Comparison of ENCODE assay signal across 7 cellular contexts in genomic region chr1:37596182-37596667, GRCh38. TPM values are rescaled to one million over a fixed set of nuclear protein-coding genes. Genes with fewer than 3 reads are reported as not detected.
DNase-seq lines count a peak whose midpoint lies in the region; ATAC-seq, FAIRE-seq and TF ChIP-seq lines count a peak whose summit lies in the region.

No MANE protein-coding gene starts in this region.

- WGBS in testis, 2 donors, result 0% methylated on average over 2 to 3 of the region's 3 CpGs
- WGBS in small intestine, 3 donors, result 0 to 4% (median 0%) methylated on average over 3 of the region's 3 CpGs

- H3K9me1 ChIP-seq in keratinocyte (ENCODE audit: control insufficient read depth, extremely low read depth, insufficient read depth, low read length), result no peaks in the 10 kb centered on the region

- H3K36me3 ChIP-seq in adipocyte (ENCODE audit: control insufficient read depth, insufficient read depth, low read length, severe bottlenecking), result peaks cover 14% of the 10 kb centered on the region
- H3K36me3 ChIP-seq in keratinocyte (ENCODE audit: control insufficient read depth in 2 of 2, extremely low read depth in 1 of 2, insufficient read depth in 2 of 2, low read length in 2 of 2), result peaks cover 3 to 16% of the 10 kb centered on the region in 2 experiments
- H3K36me3 ChIP-seq in testis (ENCODE audit: low read depth, missing control alignments), result no peaks in the 10 kb centered on the region
- H3K36me3 ChIP-seq in small intestine (ENCODE audit: control insufficient read depth in 2 of 2, insufficient read depth in 2 of 2, low read length in 2 of 2), result peaks cover 3 to 9% of the 10 kb centered on the region in 2 donors

- H3K4me1 ChIP-seq in adipocyte (ENCODE audit: control insufficient read depth, insufficient read depth, low read length), result peaks cover 35% of the 10 kb centered on the region
- peaks cover 16% of the 10 kb centered on the region for H3K4me1 ChIP-seq in keratinocyte (ENCODE audit: control insufficient read depth, extremely low read depth, insufficient read depth, low read length)
- H3K4me1 ChIP-seq in testis, result peaks cover 13% of the 10 kb centered on the region
- peaks cover 0 to 6% of the 10 kb centered on the region in 2 donors for H3K4me1 ChIP-seq in small intestine (ENCODE audit: control insufficient read depth in 2 of 2, insufficient read depth in 1 of 2, low read depth in 1 of 2, low read length in 1 of 2)

- H3K9me3 ChIP-seq in adipocyte (ENCODE audit: control insufficient read depth, low read length) (no peaks in the 10 kb centered on the region), keratinocyte (ENCODE audit: control insufficient read depth, low read depth, low read length) (no peaks in the 10 kb centered on the region), testis (no peaks in the 10 kb centered on the region), small intestine (ENCODE audit: control insufficient read depth, low read depth) (no peaks in the 10 kb centered on the region)

- peak overlapping the region; percentile 98 for H3K9ac ChIP-seq in adipocyte (ENCODE audit: low read length)
- H3K9ac ChIP-seq in keratinocyte (ENCODE audit: control insufficient read depth, extremely low read depth, insufficient read depth, low read length), result peak overlapping the region; percentile 97

- FAIRE-seq in keratinocyte (lab: Jason Lieb, UNC), result no peak
- no peak for FAIRE-seq in small intestine (lab: Jason Lieb, UNC)

- peaks cover 3% of the 10 kb centered on the region for H4K20me1 ChIP-seq in keratinocyte (ENCODE audit: control insufficient read depth, extremely low read depth, insufficient read depth, low read length)

- TF ChIP-seq POLR2A in testis (IDR thresholded peaks at IDR 0.05), result no peak

- peak overlapping the region; percentile 93 for H2AFZ ChIP-seq in keratinocyte (ENCODE audit: control insufficient read depth, low read length)

- dilution Hi-C loops in keratinocyte (cut with MboI; ENCODE audit: extremely low pct_ligation_motif_present, low sequenced_read_pairs), result loop anchor here (25.0 kb wide), 1 partner anchor 91 kb away; the partner anchor contains the start of gene CDCA8

- intact Hi-C loops in testis (cut with DNase I; ENCODE audit: low total_unique reads), result no loop called here

- H3K27ac ChIP-seq in keratinocyte (ENCODE audit: control insufficient read depth, insufficient read depth, low read length), result peak overlapping the region; percentile 95
- peak overlapping the region; percentile 14 to 82 for H3K27ac ChIP-seq in testis
- H3K27ac ChIP-seq in small intestine (ENCODE audit: low read depth in 1 of 2, low read length in 1 of 2), result peak overlapping the region in 1 of 2 donors; percentile 90

- H3K79me2 ChIP-seq in keratinocyte (ENCODE audit: control insufficient read depth, insufficient read depth, low read length), result peaks cover 42% of the 10 kb centered on the region

- peak; percentile 5 for ATAC-seq in HG03280 (IDR thresholded peaks at IDR 0.05; ENCODE audit: unreplicated experiment)
- no peak for ATAC-seq in GM18873 (IDR thresholded peaks at IDR 0.05; ENCODE audit: low FRiP score, unreplicated experiment)

- H3K27me3 ChIP-seq in adipocyte (replicated peaks; ENCODE audit: control insufficient read depth, insufficient read depth, low read length) (peaks cover under 1% of the 10 kb centered on the region), keratinocyte (ENCODE audit: control insufficient read depth, extremely low read depth, insufficient read depth, low read length) (no peaks in the 10 kb centered on the region), testis (no peaks in the 10 kb centered on the region), small intestine (ENCODE audit: control insufficient read depth in 2 of 2, insufficient read depth in 2 of 2, low read length in 2 of 2) (no peaks in the 10 kb centered on the region)

- H3K4me2 ChIP-seq in keratinocyte (ENCODE audit: control insufficient read depth, extremely low read depth, insufficient read depth, low read depth, low read length), result peak overlapping the region; percentile 99

- H3K4me3 ChIP-seq in adipocyte (ENCODE audit: low read length) (peak overlapping the region; percentile 100), keratinocyte (ENCODE audit: control insufficient read depth in 2 of 3, extremely low read depth in 1 of 3, insufficient read depth in 2 of 3, low read depth in 1 of 3, low read length in 3 of 3) (peak overlapping the region; percentile 84 to 99 (median 97)), testis (peak overlapping the region; percentile 79 to 89), small intestine (ENCODE audit: low read depth in 1 of 2, low read length in 2 of 2) (peak overlapping the region in 1 of 2 donors; percentile 72)

- DNase-seq in adipocyte (ENCODE audit: low read depth) (no peak), keratinocyte (ENCODE audit: low read depth, low spot score) (no peak), testis (no peak), small intestine (no peak), HUDEP-2 (lab: John Stamatoyannopoulos, UW; ENCODE audit: unreplicated experiment in 76 of 76) (no peak)

- TF ChIP-seq CTCF in keratinocyte (optimal IDR thresholded peaks at IDR 0.05 in 1 of 3, IDR thresholded peaks at IDR 0.05 in 1 of 3, conservative IDR thresholded peaks at IDR 0.05 in 1 of 3; ENCODE audit: extremely low read depth in 1 of 3, insufficient read depth in 2 of 3, low read length in 3 of 3) (no peak), testis (IDR thresholded peaks at IDR 0.05) (no peak)

RNA-seq across cellular contexts. Expression of gene GNL2, which starts 0.5 kb away (rescaled TPM):
- polyA plus RNA-seq in keratinocyte, result 49.7 to 81.0 TPM (median 52.7 TPM) in 3 replicates
- polyA plus RNA-seq in keratinocyte (2011; ENCODE audit: low read depth), result 225 TPM
- polyA plus RNA-seq in keratinocyte (2011; cell fraction: cytosol; rRNA removed), result 38.2 and 48.0 TPM in 2 replicates
- 71.0 and 93.5 TPM in 2 replicates for polyA plus RNA-seq in keratinocyte (2011; cell fraction: nucleus; rRNA removed)
- 43.2 and 100 TPM in 2 replicates for polyA plus RNA-seq in keratinocyte (2012; ENCODE audit: low replicate concordance)
- polyA minus RNA-seq in keratinocyte, result 27.2 to 64.3 TPM (median 40.2 TPM) in 3 replicates
- polyA minus RNA-seq in keratinocyte (2011; cell fraction: cytosol; rRNA and poly(A)+ RNA removed), result 49.5 TPM
- polyA minus RNA-seq in keratinocyte (2011; cell fraction: nucleus; rRNA and poly(A)+ RNA removed), result 55.9 and 57.2 TPM in 2 replicates
- total RNA-seq in testis, result 10 to 100 TPM; 57.4 to 78.7 TPM
- polyA plus RNA-seq in testis (ENCODE audit: insufficient read depth, low read depth, low replicate concordance), result 34.4 TPM
- polyA plus RNA-seq in small intestine, result 10 to 100 TPM; 29.4 to 67.8 (median 41.3) TPM

RNA-seq across cellular contexts. Expression of gene RSPO1, which starts 38.5 kb away (rescaled TPM):
- not detected in 3 replicates for polyA plus RNA-seq in keratinocyte
- polyA plus RNA-seq in keratinocyte (2011; ENCODE audit: low read depth), result not detected
- not detected in 2 replicates for polyA plus RNA-seq in keratinocyte (2011; cell fraction: cytosol; rRNA removed)
- polyA plus RNA-seq in keratinocyte (2011; cell fraction: nucleus; rRNA removed), result not detected in 2 replicates
- polyA plus RNA-seq in keratinocyte (2012; ENCODE audit: low replicate concordance), result not detected in 2 replicates
- polyA minus RNA-seq in keratinocyte, result not detected in 3 replicates
- polyA minus RNA-seq in keratinocyte (2011; cell fraction: cytosol; rRNA and poly(A)+ RNA removed), result not detected
- not detected in 2 replicates for polyA minus RNA-seq in keratinocyte (2011; cell fraction: nucleus; rRNA and poly(A)+ RNA removed)
- under 1 TPM; 0.16 to 0.25 TPM for total RNA-seq in testis
- polyA plus RNA-seq in testis (ENCODE audit: insufficient read depth, low read depth, low replicate concordance), result 5.0 TPM
- 1 to 10 TPM in 1 of 3 donors, under 1 TPM in 1, not detected in 1; 0.27 to 1.2 TPM for polyA plus RNA-seq in small intestine

RNA-seq across cellular contexts. Expression of gene DNALI1, which starts 39.5 kb away (rescaled TPM):
- 0.06 to 0.14 TPM (median 0.06 TPM) in 3 replicates for polyA plus RNA-seq in keratinocyte
- not detected for polyA plus RNA-seq in keratinocyte (2011; ENCODE audit: low read depth)
- polyA plus RNA-seq in keratinocyte (2011; cell fraction: cytosol; rRNA removed), result 0.03 TPM in 1 of 2 replicates, not detected in the other
- 0.04 TPM in 1 of 2 replicates, not detected in the other for polyA plus RNA-seq in keratinocyte (2011; cell fraction: nucleus; rRNA removed)
- 0.04 and 0.18 TPM in 2 replicates for polyA plus RNA-seq in keratinocyte (2012; ENCODE audit: low replicate concordance)
- polyA minus RNA-seq in keratinocyte, result 0.13 TPM in 1 of 3 replicates, not detected in the others
- polyA minus RNA-seq in keratinocyte (2011; cell fraction: cytosol; rRNA and poly(A)+ RNA removed), result not detected
- polyA minus RNA-seq in keratinocyte (2011; cell fraction: nucleus; rRNA and poly(A)+ RNA removed), result not detected in 2 replicates
- 10 to 100 TPM; 50.5 to 73.0 TPM for total RNA-seq in testis
- 216 TPM for polyA plus RNA-seq in testis (ENCODE audit: insufficient read depth, low read depth, low replicate concordance)
- polyA plus RNA-seq in small intestine, result 1 to 10 TPM; 1.6 to 5.7 (median 2.0) TPM

RNA-seq across cellular contexts. Expression of gene SNIP1, which starts 42.1 kb away (rescaled TPM):
- polyA plus RNA-seq in keratinocyte, result 6.7 to 8.9 TPM (median 7.1 TPM) in 3 replicates
- 11.6 TPM for polyA plus RNA-seq in keratinocyte (2011; ENCODE audit: low read depth)
- 3.9 and 5.9 TPM in 2 replicates for polyA plus RNA-seq in keratinocyte (2011; cell fraction: cytosol; rRNA removed)
- 12.5 and 16.8 TPM in 2 replicates for polyA plus RNA-seq in keratinocyte (2011; cell fraction: nucleus; rRNA removed)
- 7.1 and 7.9 TPM in 2 replicates for polyA plus RNA-seq in keratinocyte (2012; ENCODE audit: low replicate concordance)
- 5.3 to 12.3 TPM (median 8.6 TPM) in 3 replicates for polyA minus RNA-seq in keratinocyte
- 6.9 TPM for polyA minus RNA-seq in keratinocyte (2011; cell fraction: cytosol; rRNA and poly(A)+ RNA removed)
- 15.0 and 18.6 TPM in 2 replicates for polyA minus RNA-seq in keratinocyte (2011; cell fraction: nucleus; rRNA and poly(A)+ RNA removed)
- 10 to 100 TPM; 33.7 to 51.4 TPM for total RNA-seq in testis
- polyA plus RNA-seq in testis (ENCODE audit: insufficient read depth, low read depth, low replicate concordance), result 16.8 TPM
- 1 to 10 TPM; 4.6 to 5.1 (median 5.1) TPM for polyA plus RNA-seq in small intestine

Comparison
In these comparisons a context has a peak if more than half of its experiments do, and no peak if none do; other contexts are left out.
1. RNA of gene DNALI1, which starts 39.5 kb away (polyA plus RNA-seq): 216 TPM in testis (single experiment); 1.6 to 5.7 TPM in small intestine and 0.03 to 0.18 TPM in keratinocyte; every median in the first group is over 10 times any median in the second.